ENCODE assay signal across 14 cellular contexts in genomic region chr13:41178040-41178439, GRCh38. TPM values are rescaled to one million over a fixed set of nuclear protein-coding genes. Genes with fewer than 3 reads are reported as not detected.
DNase-seq lines count a peak whose midpoint lies in the region; ATAC-seq, FAIRE-seq and TF ChIP-seq lines count a peak whose summit lies in the region.
"Had no signal": no experiment of that assay in that cellular context is flagged by ENCODE, and none has a peak within 500 bp of the region (broad histone marks: within the 10 kb centered on the region; RNA-seq: fewer than 3 reads in every experiment).

No MANE protein-coding gene starts in this region.

- H4K20me1 ChIP-seq in HepG2 (ENCODE audit: insufficient read depth, low read length) = no peaks in the 10 kb centered on the region

- no peak overlapping the region for H2AFZ ChIP-seq in HepG2 (ENCODE audit: low read length)

- H3K27me3 ChIP-seq in HepG2 (ENCODE audit: control insufficient read depth in 1 of 2, insufficient read depth in 2 of 2, low read length in 2 of 2) (no peaks in the 10 kb centered on the region), right lobe of liver (no peaks in the 10 kb centered on the region), adipocyte (replicated peaks; ENCODE audit: control insufficient read depth, insufficient read depth, low read length) (no peaks in the 10 kb centered on the region), upper lobe of right lung (no peaks in the 10 kb centered on the region)

- no peaks in the 10 kb centered on the region for H3K79me2 ChIP-seq in HepG2 (ENCODE audit: insufficient read depth, low read length)

- BruUV-seq in HepG2 (replicated peaks; lab: Mats Ljungman, UMichigan) = no TSS peak

- H3K4me3 ChIP-seq in HepG2 (replicated peaks in 1 of 3; ENCODE audit: insufficient read depth in 1 of 3, low read depth in 2 of 3, low read length in 3 of 3) (no peak overlapping the region), right lobe of liver (no peak overlapping the region), adipocyte (ENCODE audit: low read length) (no peak overlapping the region), fibroblast of the aortic adventitia (ENCODE audit: low read depth, low read length) (no peak overlapping the region), upper lobe of right lung (no peak overlapping the region)

- H3K9me3 ChIP-seq in HepG2 (ENCODE audit: low read length) (peaks cover 6% of the 10 kb centered on the region), right lobe of liver (no peaks in the 10 kb centered on the region), adipocyte (ENCODE audit: control insufficient read depth, low read length) (peaks cover 4% of the 10 kb centered on the region), upper lobe of right lung (peaks cover 9% of the 10 kb centered on the region)

- no peak for TF ChIP-seq POLR2A in HepG2 (IDR thresholded peaks at IDR 0.05; ENCODE audit: insufficient read depth in 1 of 2, low read depth in 2 of 2, low read length in 2 of 2)
- TF ChIP-seq POLR2A in right lobe of liver (IDR thresholded peaks at IDR 0.05) = no peak

- in situ Hi-C loops in HepG2 (cut with HindIII; ENCODE audit: extremely low pct_ligation_motif_present, low pct_unique_long_range_greater_than_20kb) = no loop called here

- H3K27ac ChIP-seq in HepG2 (ENCODE audit: extremely low read length, insufficient read depth, low read length) = no peak overlapping the region
- no peak overlapping the region for H3K27ac ChIP-seq in right lobe of liver
- peak overlapping the region; percentile 55 for H3K27ac ChIP-seq in upper lobe of right lung
- H3K27ac ChIP-seq: KMS-11 had no signal

- POLR2A ChIA-PET in HepG2 (lab: Yijun Ruan, JAX) = no interaction called here

- TF ChIP-seq RAD21 in HepG2 (CRISPR knock-in tag; IDR thresholded peaks at IDR 0.05) = no peak

- no peak for ATAC-seq in HepG2
- no peak for ATAC-seq in right lobe of liver
- ATAC-seq in upper lobe of right lung = peak; percentile 25
- ATAC-seq: activated T-cell treated with anti-CD3 and anti-CD28 coated beads, Interleukin-2, amount 50 U/mL, for 4 hours had no signal

- WGBS in HepG2 (ENCODE audit: low lambda C conversion rate) = 87% methylated on average over 7 of the region's 7 CpGs
- 77% methylated on average over 7 of the region's 7 CpGs for WGBS in right lobe of liver (ENCODE audit: insufficient coverage, low coverage, low lambda C conversion rate, missing lambda C conversion rate)

- CTCF ChIA-PET in HepG2 (lab: Yijun Ruan, JAX; ENCODE audit: low intra/inter-chr PET ratio, low total read pairs) = no interaction called here

- TF ChIP-seq CTCF in HepG2 (CRISPR knock-in tag; IDR thresholded peaks at IDR 0.05) = no peak
- no peak for TF ChIP-seq CTCF in right lobe of liver (IDR thresholded peaks at IDR 0.05)
- no peak for TF ChIP-seq CTCF in fibroblast of the aortic adventitia (IDR thresholded peaks at IDR 0.05; ENCODE audit: insufficient read depth, low read length)
- no peak for TF ChIP-seq CTCF in upper lobe of right lung (IDR thresholded peaks at IDR 0.05)

- DNase-seq in HepG2 (ENCODE audit: low spot score) (no peak), right lobe of liver (no peak), adipocyte (ENCODE audit: low read depth) (peak; percentile 27), fibroblast of the aortic adventitia (ENCODE audit: low read depth) (peak; percentile 35), upper lobe of right lung (no peak), DMS79 (lab: John Stamatoyannopoulos, UW) (no peak)
- no peak for DNase-seq in stimulated activated CD4-positive, alpha-beta T cell treated with anti-CD3 and anti-CD28 coated beads, Interleukin-4, amount 100 ng/mL, for 24 hours
- DNase-seq in activated CD8-positive, alpha-beta memory T cell treated with anti-CD3 and anti-CD28 coated beads, Interleukin-2, amount 50 U/mL, for 4 hours = no peak
- DNase-seq: activated CD4-positive, alpha-beta T cell treated with anti-CD3 and anti-CD28 coated beads for 48 hours; activated T-cell treated with anti-CD3 and anti-CD28 coated beads, Interleukin-2, amount 50 U/mL, for 4 hours; DMS153; NCI-H187; substantia nigra had no signal

- TF ChIP-seq EP300 in HepG2 (IDR thresholded peaks at IDR 0.05; ENCODE audit: low read depth in 2 of 2, low read length in 2 of 2) = no peak
- no peak for TF ChIP-seq EP300 in HepG2 (CRISPR knock-in tag; IDR thresholded peaks at IDR 0.05; ENCODE audit: borderline replicate concordance)

- FAIRE-seq in HepG2 (lab: Jason Lieb, UNC) = no peak

- intact Hi-C loops in HepG2 (cut with micrococcal nuclease; ENCODE audit: unreplicated experiment) = no loop called here
- intact Hi-C loops in right lobe of liver (cut with DNase I) = no loop called here
- intact Hi-C loops in upper lobe of right lung (cut with DNase I) = no loop called here

- peaks cover 17% of the 10 kb centered on the region for H3K4me1 ChIP-seq in HepG2 (ENCODE audit: insufficient read depth, low read length)
- peaks cover 0 to 5% (median 0%) of the 10 kb centered on the region in 4 donors for H3K4me1 ChIP-seq in right lobe of liver
- H3K4me1 ChIP-seq in adipocyte (ENCODE audit: control insufficient read depth, insufficient read depth, low read length) = peaks cover 23% of the 10 kb centered on the region
- no peaks in the 10 kb centered on the region for H3K4me1 ChIP-seq in upper lobe of right lung

- H3K9ac ChIP-seq in HepG2 (ENCODE audit: insufficient read depth, low read depth, low read length) (no peak overlapping the region), adipocyte (ENCODE audit: low read length) (no peak overlapping the region)
- H3K9ac ChIP-seq: KMS-11 had no signal

- H3K36me3 ChIP-seq in HepG2 (replicated peaks in 1 of 2; ENCODE audit: control insufficient read depth in 1 of 2, insufficient read depth in 2 of 2, low read length in 2 of 2) = no peaks in the 10 kb centered on the region
- no peaks in the 10 kb centered on the region for H3K36me3 ChIP-seq in right lobe of liver
- no peaks in the 10 kb centered on the region for H3K36me3 ChIP-seq in adipocyte (ENCODE audit: control insufficient read depth, insufficient read depth, low read length, severe bottlenecking)
- H3K36me3 ChIP-seq in upper lobe of right lung = no peaks in the 10 kb centered on the region

- no peak overlapping the region for H3K4me2 ChIP-seq in HepG2 (ENCODE audit: low read depth, low read length)
- H3K4me2 ChIP-seq: KMS-11 had no signal

TF ChIP-seq in HepG2, 621 proteins besides CTCF, POLR2A, EP300 and RAD21 (continues in another document):
- TF ChIP-seq ZNF235 (CRISPR knock-in tag; IDR thresholded peaks at IDR 0.05; ENCODE audit: borderline replicate concordance) = no peak
- TF ChIP-seq SNAPC2 (CRISPR knock-in tag; IDR thresholded peaks at IDR 0.05) = no peak

RNA-seq across cellular contexts. Expression of gene KBTBD7, which starts 16.3 kb away (rescaled TPM):
- total RNA-seq in HepG2 (2016; rRNA removed; fragmentation: Illumina TruSeq; extraction: Trizol) (9.0 and 14.9 TPM in 2 replicates), right lobe of liver (1 to 10 TPM; 3.0 to 6.7 (median 5.5) TPM), fibroblast of the aortic adventitia (ENCODE audit: low replicate concordance) (4.9 and 7.8 TPM in 2 replicates), upper lobe of right lung (7.8 TPM)
- 0.61 and 0.71 TPM in 2 replicates for total RNA-seq in HepG2 (2016; cell fraction: cytosol; rRNA removed; fragmentation: Illumina TruSeq; extraction: Trizol; ENCODE audit: low read depth)
- 9.1 and 14.2 TPM in 2 replicates for total RNA-seq in HepG2 (2016; cell fraction: insoluble cytoplasmic fraction; rRNA removed; fragmentation: Illumina TruSeq; extraction: Trizol)
- total RNA-seq in HepG2 (2016; cell fraction: membrane; rRNA removed; fragmentation: Illumina TruSeq; extraction: Trizol) = 3.4 and 4.1 TPM in 2 replicates
- 8.3 and 8.7 TPM in 2 replicates for total RNA-seq in HepG2 (2016; cell fraction: nucleus; rRNA removed; fragmentation: Illumina TruSeq; extraction: Trizol)
- polyA plus RNA-seq in HepG2 (2011; rRNA removed) = 3.6 and 3.8 TPM in 2 replicates
- polyA plus RNA-seq in HepG2 (2011; cell fraction: cytosol; rRNA removed) = 2.8 and 2.9 TPM in 2 replicates
- polyA plus RNA-seq in HepG2 (2011; cell fraction: nucleus; rRNA removed) = 2.6 and 3.1 TPM in 2 replicates
- 3.2 and 4.1 TPM in 2 replicates for polyA plus RNA-seq in HepG2 (2012)
- 0.17 and 0.28 TPM in 2 replicates for polyA plus RNA-seq in HepG2 (2016; cell fraction: cytosol; fragmentation: Illumina TruSeq; extraction: Trizol; ENCODE audit: low read depth)
- polyA plus RNA-seq in HepG2 (2016; cell fraction: insoluble cytoplasmic fraction; fragmentation: Illumina TruSeq; extraction: Trizol; ENCODE audit: low read depth) = 10.2 and 10.4 TPM in 2 replicates
- 1.0 and 1.3 TPM in 2 replicates for polyA plus RNA-seq in HepG2 (2016; cell fraction: membrane; fragmentation: Illumina TruSeq; extraction: Trizol; ENCODE audit: low read depth)
- 4.8 and 5.5 TPM in 2 replicates for polyA plus RNA-seq in HepG2 (2016; cell fraction: nucleus; fragmentation: Illumina TruSeq; extraction: Trizol; ENCODE audit: insufficient read depth, low read depth)
- polyA minus RNA-seq in HepG2 (2011; rRNA and poly(A)+ RNA removed; ENCODE audit: low replicate concordance) = 18.8 and 26.5 TPM in 2 replicates
- polyA minus RNA-seq in HepG2 (2011; cell fraction: cytosol; rRNA and poly(A)+ RNA removed) = 6.6 and 7.6 TPM in 2 replicates
- 12.4 and 12.9 TPM in 2 replicates for polyA minus RNA-seq in HepG2 (2011; cell fraction: nucleus; rRNA and poly(A)+ RNA removed)

RNA-seq across cellular contexts. Expression of gene KBTBD6, which starts 45.4 kb away (rescaled TPM):
- total RNA-seq in HepG2 (2016; rRNA removed; fragmentation: Illumina TruSeq; extraction: Trizol) = 12.0 and 18.8 TPM in 2 replicates
- 1.2 and 1.4 TPM in 2 replicates for total RNA-seq in HepG2 (2016; cell fraction: cytosol; rRNA removed; fragmentation: Illumina TruSeq; extraction: Trizol; ENCODE audit: low read depth)
- 12.7 and 18.0 TPM in 2 replicates for total RNA-seq in HepG2 (2016; cell fraction: insoluble cytoplasmic fraction; rRNA removed; fragmentation: Illumina TruSeq; extraction: Trizol)
- total RNA-seq in HepG2 (2016; cell fraction: membrane; rRNA removed; fragmentation: Illumina TruSeq; extraction: Trizol) = 4.9 TPM in 2 replicates
- total RNA-seq in HepG2 (2016; cell fraction: nucleus; rRNA removed; fragmentation: Illumina TruSeq; extraction: Trizol) = 7.5 and 7.7 TPM in 2 replicates
- 4.1 and 4.4 TPM in 2 replicates for polyA plus RNA-seq in HepG2 (2011; rRNA removed)
- polyA plus RNA-seq in HepG2 (2011; cell fraction: cytosol; rRNA removed) = 2.9 and 3.7 TPM in 2 replicates
- polyA plus RNA-seq in HepG2 (2011; cell fraction: nucleus; rRNA removed) = 2.3 and 3.0 TPM in 2 replicates
- 5.1 and 5.6 TPM in 2 replicates for polyA plus RNA-seq in HepG2 (2012)
- polyA plus RNA-seq in HepG2 (2016; cell fraction: cytosol; fragmentation: Illumina TruSeq; extraction: Trizol; ENCODE audit: low read depth) = 0.51 and 0.53 TPM in 2 replicates
- 10.7 and 11.9 TPM in 2 replicates for polyA plus RNA-seq in HepG2 (2016; cell fraction: insoluble cytoplasmic fraction; fragmentation: Illumina TruSeq; extraction: Trizol; ENCODE audit: low read depth)
- polyA plus RNA-seq in HepG2 (2016; cell fraction: membrane; fragmentation: Illumina TruSeq; extraction: Trizol; ENCODE audit: low read depth) = 2.0 TPM in 2 replicates
- polyA plus RNA-seq in HepG2 (2016; cell fraction: nucleus; fragmentation: Illumina TruSeq; extraction: Trizol; ENCODE audit: insufficient read depth, low read depth) = 8.6 and 8.7 TPM in 2 replicates
- 16.0 and 35.1 TPM in 2 replicates for polyA minus RNA-seq in HepG2 (2011; rRNA and poly(A)+ RNA removed; ENCODE audit: low replicate concordance)
- polyA minus RNA-seq in HepG2 (2011; cell fraction: cytosol; rRNA and poly(A)+ RNA removed) = 7.6 and 8.2 TPM in 2 replicates
- polyA minus RNA-seq in HepG2 (2011; cell fraction: nucleus; rRNA and poly(A)+ RNA removed) = 4.9 and 5.1 TPM in 2 replicates
- total RNA-seq in right lobe of liver = 1 to 10 TPM; 2.3 to 4.7 (median 3.7) TPM
- 9.4 and 10.8 TPM in 2 replicates for total RNA-seq in fibroblast of the aortic adventitia (ENCODE audit: low replicate concordance)
- 5.7 TPM for total RNA-seq in upper lobe of right lung

Comparison
In these comparisons a context has a peak if more than half of its experiments do, and no peak if none do; other contexts are left out.
1. DNase-seq: peak in adipocyte (single experiment) and fibroblast of the aortic adventitia (single experiment); none in HepG2 (single experiment), right lobe of liver (0 of 3), upper lobe of right lung (single experiment), DMS79 (single experiment), stimulated activated CD4-positive, alpha-beta T cell treated with anti-CD3 and anti-CD28 coated beads, Interleukin-4, amount 100 ng/mL, for 24 hours (single experiment) and activated CD8-positive, alpha-beta memory T cell treated with anti-CD3 and anti-CD28 coated beads, Interleukin-2, amount 50 U/mL, for 4 hours (single experiment).